12 cellular contexts compared by ENCODE assay signal in genomic region chr1:89698624-89699023, GRCh38.
DNase-seq lines count a peak whose midpoint lies in the region; ATAC-seq lines count a peak whose summit lies in the region.
"Had no signal": no experiment of that assay in that cellular context is flagged by ENCODE, and none has a peak within 500 bp of the region (broad histone marks: within the 10 kb centered on the region; RNA-seq: fewer than 3 reads in every experiment).

No MANE protein-coding gene starts in this region.

- POLR2A ChIA-PET in activated CD4-positive, alpha-beta memory T cell treated with anti-CD3 and anti-CD28 coated beads, Interleukin-2, amount 10 ng/mL, durations not matched to agents 7 days and 5 days (lab: Charles Lee), result interaction anchor here (0.9 to 4.6 kb wide), 13 partner anchors 9 to 95 kb away, joined by 3 to 33 read pairs (median 6); partner anchors contain the start of gene LRRC8C

- peak overlapping the region; percentile 97 for H3K27ac Mint-ChIP-seq in stimulated activated naive CD8-positive, alpha-beta T cell treated with anti-CD3 and anti-CD28 coated beads, Interleukin-15, Interleukin-2, amounts not matched to agents 100 ng/mL and 50 ng/mL, for 24 hours
- H3K27ac Mint-ChIP-seq in activated CD4-positive, alpha-beta memory T cell treated with anti-CD3 and anti-CD28 coated beads, Interleukin-2, amount 10 ng/mL, durations not matched to agents 7 days and 5 days, result peak overlapping the region; percentile 89

- no peak for DNase-seq in stimulated activated naive CD8-positive, alpha-beta T cell treated with anti-CD3 and anti-CD28 coated beads, Interleukin-15, Interleukin-2, amounts not matched to agents 100 U/mL and 50 U/mL, for 24 hours
- DNase-seq in activated CD4-positive, alpha-beta memory T cell treated with anti-CD3 and anti-CD28 coated beads, Interleukin-2, amount 10 ng/mL, durations not matched to agents 7 days and 5 days, result no peak
- DNase-seq in left colon (no peak), DMS 273 treated with DMSO at 0.1 percent for 48 hours (lab: John Stamatoyannopoulos, UW) (no peak)
- DNase-seq: activated gamma-delta T cell, NCI-H1694 treated with DMSO at 0.1 percent for 48 hours, NCI-H510A, pancreas had no signal

- peaks cover 83% of the 10 kb centered on the region for H3K36me3 Mint-ChIP-seq in stimulated activated naive CD8-positive, alpha-beta T cell treated with anti-CD3 and anti-CD28 coated beads, Interleukin-15, Interleukin-2, amounts not matched to agents 100 ng/mL and 50 ng/mL, for 24 hours (ENCODE audit: low read depth)
- H3K36me3 Mint-ChIP-seq in activated CD4-positive, alpha-beta memory T cell treated with anti-CD3 and anti-CD28 coated beads, Interleukin-2, amount 10 ng/mL, durations not matched to agents 7 days and 5 days (ENCODE audit: low read depth), result peaks cover 76% of the 10 kb centered on the region

- H3K9me3 Mint-ChIP-seq in stimulated activated naive CD8-positive, alpha-beta T cell treated with anti-CD3 and anti-CD28 coated beads, Interleukin-15, Interleukin-2, amounts not matched to agents 100 ng/mL and 50 ng/mL, for 24 hours, result no peaks in the 10 kb centered on the region
- H3K9me3 Mint-ChIP-seq in activated CD4-positive, alpha-beta memory T cell treated with anti-CD3 and anti-CD28 coated beads, Interleukin-2, amount 10 ng/mL, durations not matched to agents 7 days and 5 days, result no peaks in the 10 kb centered on the region

- intact Hi-C loops in left colon (cut with DNase I, micrococcal nuclease), result no loop called here

- H3K27me3 Mint-ChIP-seq in stimulated activated naive CD8-positive, alpha-beta T cell treated with anti-CD3 and anti-CD28 coated beads, Interleukin-15, Interleukin-2, amounts not matched to agents 100 ng/mL and 50 ng/mL, for 24 hours, result no peaks in the 10 kb centered on the region
- no peaks in the 10 kb centered on the region for H3K27me3 Mint-ChIP-seq in activated CD4-positive, alpha-beta memory T cell treated with anti-CD3 and anti-CD28 coated beads, Interleukin-2, amount 10 ng/mL, durations not matched to agents 7 days and 5 days

- CTCF ChIA-PET in activated CD4-positive, alpha-beta memory T cell treated with anti-CD3 and anti-CD28 coated beads, Interleukin-2, amount 10 ng/mL, durations not matched to agents 7 days and 5 days (lab: Charles Lee), result interaction anchor here (1.1 to 2.7 kb wide), 3 partner anchors 21 to 65 kb away, joined by 3 to 15 read pairs (median 5); no protein-coding TSS in a partner anchor

- peaks cover 97% of the 10 kb centered on the region for H3K4me1 Mint-ChIP-seq in stimulated activated naive CD8-positive, alpha-beta T cell treated with anti-CD3 and anti-CD28 coated beads, Interleukin-15, Interleukin-2, amounts not matched to agents 100 ng/mL and 50 ng/mL, for 24 hours (ENCODE audit: low read depth)
- H3K4me1 Mint-ChIP-seq in activated CD4-positive, alpha-beta memory T cell treated with anti-CD3 and anti-CD28 coated beads, Interleukin-2, amount 10 ng/mL, durations not matched to agents 7 days and 5 days, result peaks cover 89% of the 10 kb centered on the region

- ATAC-seq in stimulated activated naive CD8-positive, alpha-beta T cell treated with anti-CD3 and anti-CD28 coated beads, Interleukin-15, Interleukin-2, amounts not matched to agents 100 U/mL and 50 U/mL, for 24 hours, result no peak
- peak; percentile 76 for ATAC-seq in left colon
- ATAC-seq in GM19397 (IDR thresholded peaks at IDR 0.05; ENCODE audit: unreplicated experiment), result no peak
- no peak for ATAC-seq in GM18520 (IDR thresholded peaks at IDR 0.05; ENCODE audit: unreplicated experiment)
- ATAC-seq in GM21737 (IDR thresholded peaks at IDR 0.05; ENCODE audit: unreplicated experiment), result no peak
- ATAC-seq: pancreas had no signal

- H3K4me3 Mint-ChIP-seq in stimulated activated naive CD8-positive, alpha-beta T cell treated with anti-CD3 and anti-CD28 coated beads, Interleukin-15, Interleukin-2, amounts not matched to agents 100 ng/mL and 50 ng/mL, for 24 hours, result peak overlapping the region; percentile 50
- H3K4me3 Mint-ChIP-seq in activated CD4-positive, alpha-beta memory T cell treated with anti-CD3 and anti-CD28 coated beads, Interleukin-2, amount 10 ng/mL, durations not matched to agents 7 days and 5 days, result peak overlapping the region; percentile 29
